In genomic region chr6:52161689-52162438, GRCh38 we compare ENCODE assay signal across 17 cellular contexts. TPM values are rescaled to one million over a fixed set of nuclear protein-coding genes. Genes with fewer than 3 reads are reported as not detected.
DNase-seq lines count a peak whose midpoint lies in the region; ATAC-seq lines count a peak whose summit lies in the region.
"Had no signal": no experiment of that assay in that cellular context is flagged by ENCODE, and none has a peak within 500 bp of the region (broad histone marks: within the 10 kb centered on the region; RNA-seq: fewer than 3 reads in every experiment).

No MANE protein-coding gene starts in this region.

- no peaks in the 10 kb centered on the region for H3K4me1 ChIP-seq in naive thymus-derived CD4-positive, alpha-beta T cell (ENCODE audit: control insufficient read depth in 2 of 2, insufficient read depth in 2 of 2, low read length in 2 of 2)
- H3K4me1 ChIP-seq: pancreas had no signal

- peaks cover 15% of the 10 kb centered on the region for H3K9me3 Mint-ChIP-seq in activated T-cell treated with anti-CD3 and anti-CD28 coated beads, Interleukin-2, amount 50 U/mL, for 24 hours
- H3K9me3 Mint-ChIP-seq in naive thymus-derived CD4-positive, alpha-beta T cell, result peaks cover 0 to 15% (median 0%) of the 10 kb centered on the region in 11 donors

- intact Hi-C loops in naive thymus-derived CD4-positive, alpha-beta T cell (cut with micrococcal nuclease), result loop anchor here (2.0 to 5.0 kb wide), 3 partner anchors 65 to 260 kb away; partner anchors contain the start of gene EFHC1 (in 1 of the 2)

- H3K4me3 ChIP-seq in naive thymus-derived CD4-positive, alpha-beta T cell (ENCODE audit: low read length), result no peak overlapping the region
- H3K4me3 ChIP-seq: pancreas had no signal

- H3K27me3 ChIP-seq in naive thymus-derived CD4-positive, alpha-beta T cell (ENCODE audit: control insufficient read depth in 2 of 2, insufficient read depth in 2 of 2, low read length in 2 of 2), result no peaks in the 10 kb centered on the region
- H3K27me3 ChIP-seq: brain microvascular endothelial cell, pancreas had no signal

- peaks cover 23% of the 10 kb centered on the region for H3K27me3 Mint-ChIP-seq in activated T-cell treated with anti-CD3 and anti-CD28 coated beads, Interleukin-2, amount 50 U/mL, for 24 hours
- H3K27me3 Mint-ChIP-seq in naive thymus-derived CD4-positive, alpha-beta T cell, result peaks cover 0 to 25% (median 14%) of the 10 kb centered on the region in 5 donors

- H3K36me3 Mint-ChIP-seq in activated T-cell treated with anti-CD3 and anti-CD28 coated beads, Interleukin-2, amount 50 U/mL, for 24 hours (ENCODE audit: low read depth), result peaks cover 11% of the 10 kb centered on the region
- no peaks in the 10 kb centered on the region for H3K36me3 Mint-ChIP-seq in naive thymus-derived CD4-positive, alpha-beta T cell

- POLR2A ChIA-PET in naive thymus-derived CD4-positive, alpha-beta T cell (lab: Charles Lee), result no interaction called here

- CTCF ChIA-PET in naive thymus-derived CD4-positive, alpha-beta T cell (lab: Charles Lee), result interaction anchor here (1.5 to 3.5 kb wide), 2 partner anchors 102 to 501 kb away, joined by 10 to 31 read pairs; no protein-coding TSS in a partner anchor

- H3K4me3 Mint-ChIP-seq in activated T-cell treated with anti-CD3 and anti-CD28 coated beads, Interleukin-2, amount 50 U/mL, for 24 hours, result peak overlapping the region; percentile 36
- no peak overlapping the region for H3K4me3 Mint-ChIP-seq in naive thymus-derived CD4-positive, alpha-beta T cell

- H3K4me1 Mint-ChIP-seq in activated T-cell treated with anti-CD3 and anti-CD28 coated beads, Interleukin-2, amount 50 U/mL, for 24 hours (ENCODE audit: low read depth), result peaks cover 68% of the 10 kb centered on the region
- peaks cover 0 to 17% (median 0%) of the 10 kb centered on the region in 7 donors for H3K4me1 Mint-ChIP-seq in naive thymus-derived CD4-positive, alpha-beta T cell

- peak overlapping the region; percentile 98 for H3K27ac Mint-ChIP-seq in activated T-cell treated with anti-CD3 and anti-CD28 coated beads, Interleukin-2, amount 50 U/mL, for 24 hours
- H3K27ac Mint-ChIP-seq in naive thymus-derived CD4-positive, alpha-beta T cell, result no peak overlapping the region

- H3K36me3 ChIP-seq in naive thymus-derived CD4-positive, alpha-beta T cell (ENCODE audit: control insufficient read depth in 2 of 3, insufficient read depth in 3 of 3, low read length in 3 of 3), result no peaks in the 10 kb centered on the region
- H3K36me3 ChIP-seq: brain microvascular endothelial cell, pancreas had no signal

- no peak overlapping the region for H3K27ac ChIP-seq in naive thymus-derived CD4-positive, alpha-beta T cell (ENCODE audit: low read depth, low read length)
- H3K27ac ChIP-seq: brain microvascular endothelial cell, pancreas had no signal

- no peaks in the 10 kb centered on the region for H3K9me3 ChIP-seq in naive thymus-derived CD4-positive, alpha-beta T cell (ENCODE audit: control insufficient read depth in 2 of 3, low read length in 3 of 3)
- H3K9me3 ChIP-seq: pancreas had no signal

- ATAC-seq in GM19395 (IDR thresholded peaks at IDR 0.05; ENCODE audit: unreplicated experiment), result peak; percentile 37
- peak; percentile 43 for ATAC-seq in HG03439 (IDR thresholded peaks at IDR 0.05; ENCODE audit: unreplicated experiment)
- no peak for ATAC-seq in naive thymus-derived CD4-positive, alpha-beta T cell
- ATAC-seq: pancreas had no signal

- DNase-seq in activated T-cell treated with anti-CD3 and anti-CD28 coated beads, Interleukin-2, amount 50 U/mL, for 24 hours, result no peak
- DNase-seq in activated T-cell treated with anti-CD3 and anti-CD28 coated beads, Interleukin-2, amount 50 U/mL, for 1 hour, result no peak
- DNase-seq in kidney tubule cell (ENCODE audit: low spot score), result peak; percentile 26
- DNase-seq in activated effector memory CD4-positive, alpha-beta T cell treated with anti-CD3 and anti-CD28 coated beads, Interleukin-2, amount 50 U/mL, for 16 hours, result no peak
- no peak for DNase-seq in RPMI8226
- no peak for DNase-seq in naive thymus-derived CD4-positive, alpha-beta T cell
- DNase-seq: activated CD8-positive, alpha-beta memory T cell treated with anti-CD3 and anti-CD28 coated beads, Interleukin-2, amount 50 U/mL, for 48 hours; brain microvascular endothelial cell; effector CD8-positive, alpha-beta T cell; foreskin fibroblast; mesendoderm; NCI-H1694; NCI-H524 treated with DMSO at 0.1 percent for 48 hours; pancreas; Right ventricle myocardium superior had no signal

RNA-seq across cellular contexts. Expression of gene IL17A, which starts 24.3 kb away (rescaled TPM):
- not detected for total RNA-seq in naive thymus-derived CD4-positive, alpha-beta T cell
- polyA plus RNA-seq in naive thymus-derived CD4-positive, alpha-beta T cell, result not detected
- total RNA-seq: pancreas, Right ventricle myocardium superior had no signal
- polyA plus RNA-seq: pancreas had no signal
